In genomic region chr11:58654079-58654907, GRCh38 we compare ENCODE assay signal across 7 cellular contexts. TPM values are rescaled to one million over a fixed set of nuclear protein-coding genes. Genes with fewer than 3 reads are reported as not detected.
DNase-seq lines count a peak whose midpoint lies in the region; ATAC-seq, FAIRE-seq and TF ChIP-seq lines count a peak whose summit lies in the region.

No MANE protein-coding gene starts in this region.

- intact Hi-C loops in right cardiac atrium (cut with DNase I) (no loop called here), sciatic nerve (cut with DNase I) (no loop called here)

- no peaks in the 10 kb centered on the region for H3K9me3 ChIP-seq in right cardiac atrium (ENCODE audit: control insufficient read depth, low read length)

- TF ChIP-seq POLR2A in GM12891 (IDR thresholded peaks at IDR 0.05; ENCODE audit: low read depth, low read length): no peak

- FAIRE-seq in GM12891 (lab: Jason Lieb, UNC): peak; percentile 96

- peak; percentile 25 for DNase-seq in GM12891 (ENCODE audit: insufficient read length, low spot score)
- peak; percentile 68 for DNase-seq in MV-4-11 (lab: John Stamatoyannopoulos, UW)
- DNase-seq in T-helper 1 cell: peak; percentile 41 to 68 (median 56)
- DNase-seq in amniotic epithelial cell (ENCODE audit: low read depth): peak; percentile 67
- peak; percentile 83 to 93 (median 92) for DNase-seq in right cardiac atrium
- peak; percentile 87 for DNase-seq in sciatic nerve (ENCODE audit: low spot score)

- no peak overlapping the region for H3K27ac ChIP-seq in right cardiac atrium (ENCODE audit: low read length)

- H3K4me3 ChIP-seq in right cardiac atrium (ENCODE audit: low read length): no peak overlapping the region

- ATAC-seq in HG02571 (IDR thresholded peaks at IDR 0.05; ENCODE audit: unreplicated experiment): peak; percentile 84
- peak; percentile 92 to 94 for ATAC-seq in right cardiac atrium
- ATAC-seq in sciatic nerve: peak; percentile 91

- no peaks in the 10 kb centered on the region for H3K27me3 ChIP-seq in right cardiac atrium (ENCODE audit: control insufficient read depth, insufficient read depth)

- 29% methylated on average over 12 of the region's 12 CpGs for WGBS in right cardiac atrium

- no peaks in the 10 kb centered on the region for H3K4me1 ChIP-seq in right cardiac atrium (ENCODE audit: control insufficient read depth, insufficient read depth, low read length)

TF ChIP-seq in GM12891, 5 proteins besides CTCF, POLR2A, EP300 and RAD21:
- no peak for TF ChIP-seq SPI1 (IDR thresholded peaks at IDR 0.05; ENCODE audit: low read depth, low read length)
- no peak for TF ChIP-seq POLR2AphosphoS5 (IDR thresholded peaks at IDR 0.05; ENCODE audit: low read depth, low read length)
- no peak for TF ChIP-seq TAF1 (IDR thresholded peaks at IDR 0.05; ENCODE audit: low read depth, low read length)
- TF ChIP-seq PAX5 (IDR thresholded peaks at IDR 0.05; ENCODE audit: insufficient read depth, low read length, severe bottlenecking): no peak
- TF ChIP-seq POU2F2 (IDR thresholded peaks at IDR 0.05; ENCODE audit: low read depth, low read length): no peak

RNA-seq across cellular contexts. Expression of gene CNTF, which starts 31.8 kb away (rescaled TPM):
- 1.2 TPM for polyA plus RNA-seq in GM12891 (2012; ENCODE audit: low read depth, missing spikeins)
- 1 to 10 TPM in 3 of 4 donors, under 1 TPM in 1; 0.91 to 2.7 (median 1.1) TPM for total RNA-seq in right cardiac atrium
- polyA plus RNA-seq in right cardiac atrium: 0.59 TPM
- total RNA-seq in sciatic nerve: 426 TPM

Comparison
In these comparisons a context has a peak if more than half of its experiments do, and no peak if none do; other contexts are left out.
1. DNase-seq: peak in every context shown above with its lines; median percentile 92 in right cardiac atrium; 87 in sciatic nerve; 68 in MV-4-11; 67 in amniotic epithelial cell; 56 in T-helper 1 cell; 25 in GM12891.
2. RNA of gene CNTF, which starts 31.8 kb away (total RNA-seq): 426 TPM in sciatic nerve (single experiment); 0.91 to 2.7 TPM in right cardiac atrium; every median in the first group is over 100 times any median in the second.
3. Peak in every context shown above with its lines, with median percentiles within 50 percentile points of each other: ATAC-seq.